In genomic region chr16:1413684-1414531, GRCh38 we compare ENCODE assay signal across 9 cellular contexts. TPM values are rescaled to one million over a fixed set of nuclear protein-coding genes. Genes with fewer than 3 reads are reported as not detected.
A peak's percentile ranks its signal among the peaks of the same experiment; 100 is the strongest.
DNase-seq lines count a peak whose midpoint lies in the region; ATAC-seq, FAIRE-seq and TF ChIP-seq lines count a peak whose summit lies in the region.
"Had no signal": no experiment of that assay in that cellular context is flagged by ENCODE, and none has a peak within 500 bp of the region (broad histone marks: within the 10 kb centered on the region; RNA-seq: fewer than 3 reads in every experiment).

No MANE protein-coding gene starts in this region.

- H3K4me3 ChIP-seq in Panc1 (ENCODE audit: low read depth in 2 of 2, low read length in 2 of 2) (peak overlapping the region; percentile 61 to 64), ovary (peak overlapping the region; percentile 93), urinary bladder (ENCODE audit: low read depth, low read length) (peak overlapping the region; percentile 100)

- CTCF ChIA-PET in Panc1 (lab: Charles Lee) = no interaction called here

- H3K27me3 ChIP-seq in Panc1 (ENCODE audit: control insufficient read depth, insufficient read depth, low read length) = no peaks in the 10 kb centered on the region
- H3K27me3 ChIP-seq in ovary = no peaks in the 10 kb centered on the region

- H3K36me3 ChIP-seq in Panc1 (ENCODE audit: control insufficient read depth, insufficient read depth, low read length) (no peaks in the 10 kb centered on the region), ovary (no peaks in the 10 kb centered on the region), urinary bladder (ENCODE audit: insufficient read depth) (no peaks in the 10 kb centered on the region)

- TF ChIP-seq EP300 in ovary (IDR thresholded peaks at IDR 0.05) = no peak

- WGBS in ovary, 3 donors = 0 to 2% (median 2%) methylated on average over 50 to 85 of the region's 85 CpGs
- WGBS in urinary bladder = 2% methylated on average over 85 of the region's 85 CpGs

- BruUV-seq in Panc1 (replicated peaks; lab: Mats Ljungman, UMichigan) = no TSS peak

- TF ChIP-seq POLR2A in ovary (IDR thresholded peaks at IDR 0.05) = no peak

- peak; percentile 29 for ATAC-seq in HG03342 (IDR thresholded peaks at IDR 0.05; ENCODE audit: unreplicated experiment)
- ATAC-seq in Panc1 = peak; percentile 69

- no peak for FAIRE-seq in frontal cortex (lab: Jason Lieb, UNC)
- FAIRE-seq: G401.6 had no signal

- H3K27ac ChIP-seq in Panc1 (ENCODE audit: low read length) (peak overlapping the region; percentile 60; the same call in 1 of the 2 replicates), ovary (peak overlapping the region; percentile 71 to 83), urinary bladder (ENCODE audit: low read depth) (peak overlapping the region; percentile 97)

- POLR2A ChIA-PET in Panc1 (lab: Charles Lee) = interaction anchor here (1.0 kb wide), 1 partner anchor 12 kb away, joined by 3 read pairs; no protein-coding TSS in a partner anchor

- H3K4me1 ChIP-seq in Panc1 (ENCODE audit: control insufficient read depth, insufficient read depth, low read length) = peaks cover 8% of the 10 kb centered on the region; the same call in 1 of the 2 replicates
- peaks cover 3% of the 10 kb centered on the region for H3K4me1 ChIP-seq in ovary (ENCODE audit: insufficient read depth)
- no peaks in the 10 kb centered on the region for H3K4me1 ChIP-seq in urinary bladder (ENCODE audit: insufficient read depth)

- H3K9me3 ChIP-seq in Panc1 (ENCODE audit: control insufficient read depth, insufficient read depth, low read depth, low read length) (no peaks in the 10 kb centered on the region), ovary (no peaks in the 10 kb centered on the region)

- in situ Hi-C loops in Panc1 (cut with HindIII; ENCODE audit: low pct_unique_long_range_greater_than_20kb, low sequenced_read_pairs) = no loop called here

- intact Hi-C loops in Panc1 (cut with micrococcal nuclease; ENCODE audit: unreplicated experiment) (no loop called here), ovary (cut with DNase I) (no loop called here)

- TF ChIP-seq CTCF in Panc1 (IDR thresholded peaks at IDR 0.05) = peak; percentile 93
- TF ChIP-seq CTCF in ovary (IDR thresholded peaks at IDR 0.05) = peak; percentile 24 to 53 (median 45)

- DNase-seq in NCI-H1092 treated with DMSO at 0.1 percent for 48 hours (lab: John Stamatoyannopoulos, UW) (peak; percentile 35), NCI-H1092 (lab: John Stamatoyannopoulos, UW) (no peak), Panc1 (ENCODE audit: low read depth, low spot score) (no peak), frontal cortex (ENCODE audit: low spot score in 2 of 2) (peak; percentile 62 to 68), ovary (peak; percentile 44 to 77 (median 64))
- peak; percentile 89 for DNase-seq in activated effector memory CD4-positive, alpha-beta T cell treated with anti-CD3 and anti-CD28 coated beads, Interleukin-2, amount 50 U/mL, for 16 hours

RNA-seq across cellular contexts. Expression of gene UNKL, which starts 0.6 kb away (rescaled TPM):
- total RNA-seq in Panc1 (2021; ENCODE audit: unreplicated experiment) (26.6 TPM), frontal cortex (8.2 TPM), ovary (10 to 100 TPM; 13.3 to 39.8 (median 32.5) TPM), urinary bladder (11.2 TPM)
- 20.9 TPM for polyA plus RNA-seq in Panc1 (2012; ENCODE audit: insufficient read length)
- polyA plus RNA-seq in ovary (10 to 100 TPM in 1 of 2 donors, 1 to 10 TPM in 1; 7.0 to 44.8 TPM), urinary bladder (18.7 TPM)

RNA-seq across cellular contexts. Expression of gene UQCC4, which starts 6.6 kb away (rescaled TPM):
- 18.1 TPM for total RNA-seq in Panc1 (2021; ENCODE audit: unreplicated experiment)
- polyA plus RNA-seq in Panc1 (2012; ENCODE audit: insufficient read length) = 23.7 TPM
- 13.5 TPM for total RNA-seq in frontal cortex
- 10 to 100 TPM; 10.1 to 18.6 (median 15.8) TPM for total RNA-seq in ovary
- 10 to 100 TPM in 1 of 2 donors, 1 to 10 TPM in 1; 4.0 to 17.5 TPM for polyA plus RNA-seq in ovary
- total RNA-seq in urinary bladder = 8.5 TPM
- polyA plus RNA-seq in urinary bladder = 26.4 TPM

RNA-seq across cellular contexts. Expression of gene PERCC1, which starts 17.0 kb away (rescaled TPM):
- total RNA-seq in Panc1 (2021; ENCODE audit: unreplicated experiment) (not detected), frontal cortex (not detected), ovary (under 1 TPM in 1 of 7 donors, not detected in 6; 0.62 TPM), urinary bladder (not detected)
- 0.40 TPM for polyA plus RNA-seq in Panc1 (2012; ENCODE audit: insufficient read length)
- polyA plus RNA-seq in ovary (under 1 TPM in 1 of 2 donors, not detected in 1; 0.08 TPM), urinary bladder (not detected)

RNA-seq across cellular contexts. Expression of gene CCDC154, which starts 30.4 kb away (rescaled TPM):
- total RNA-seq in Panc1 (2021; ENCODE audit: unreplicated experiment) = 2.0 TPM
- 2.9 TPM for polyA plus RNA-seq in Panc1 (2012; ENCODE audit: insufficient read length)
- 0.41 TPM for total RNA-seq in frontal cortex
- total RNA-seq in ovary = 1 to 10 TPM; 1.3 to 3.5 (median 2.0) TPM
- polyA plus RNA-seq in ovary = 1 to 10 TPM in 1 of 2 donors, not detected in 1; 1.1 TPM
- 0.37 TPM for total RNA-seq in urinary bladder
- polyA plus RNA-seq in urinary bladder = 0.86 TPM

Comparison
In these comparisons a context has a peak if more than half of its experiments do, and no peak if none do; other contexts are left out.
1. DNase-seq: peak in NCI-H1092 treated with DMSO at 0.1 percent for 48 hours (single experiment), activated effector memory CD4-positive, alpha-beta T cell treated with anti-CD3 and anti-CD28 coated beads, Interleukin-2, amount 50 U/mL, for 16 hours (single experiment), frontal cortex (2 of 2) and ovary (5 of 5); none in NCI-H1092 (single experiment) and Panc1 (single experiment).
2. Peak in every context shown above with its lines, with median percentiles within 50 percentile points of each other: H3K27ac ChIP-seq and H3K4me3 ChIP-seq.